Comparison of ENCODE assay signal across 17 cellular contexts in genomic region chrX:54194982-54195588, GRCh38. TPM values are rescaled to one million over a fixed set of nuclear protein-coding genes. Genes with fewer than 3 reads are reported as not detected.
A peak's percentile ranks its signal among the peaks of the same experiment; 100 is the strongest.
DNase-seq lines count a peak whose midpoint lies in the region; ATAC-seq, FAIRE-seq and TF ChIP-seq lines count a peak whose summit lies in the region.
"Had no signal": no experiment of that assay in that cellular context is flagged by ENCODE, and none has a peak within 500 bp of the region (broad histone marks: within the 10 kb centered on the region; RNA-seq: fewer than 3 reads in every experiment).

No MANE protein-coding gene starts in this region.

- no peaks in the 10 kb centered on the region for H3K9me3 ChIP-seq in esophagus squamous epithelium

- FAIRE-seq in GM18507 (lab: Jason Lieb, UNC) (peak; percentile 56), D721Med (lab: Jason Lieb, UNC) (no peak)
- FAIRE-seq: GM12892 had no signal

- no peak for TF ChIP-seq POLR2A in esophagus squamous epithelium (IDR thresholded peaks at IDR 0.05)

- no peak overlapping the region for H3K27ac ChIP-seq in esophagus squamous epithelium

- DNase-seq in GM18507 (ENCODE audit: extremely low spot score, insufficient read length, low read depth) (no peak), esophagus squamous epithelium (lab: John Stamatoyannopoulos, UW) (no peak), D721Med (ENCODE audit: insufficient read length, low spot score) (no peak), GM19238 (ENCODE audit: insufficient read length, low spot score) (no peak)
- DNase-seq: C1 segment of cervical spinal cord; CD4-positive, alpha-beta memory T cell; COR-L47; DMS 273 treated with DMSO at 0.1 percent for 48 hours; DMS79; EL; GDM1; H9 had no signal

- TF ChIP-seq CTCF in esophagus squamous epithelium (IDR thresholded peaks at IDR 0.05) (no peak), D721Med (IDR thresholded peaks at IDR 0.05; ENCODE audit: insufficient read depth, missing control alignments) (no peak)

- no peaks in the 10 kb centered on the region for H3K27me3 ChIP-seq in esophagus squamous epithelium

- no peak overlapping the region for H3K4me3 ChIP-seq in esophagus squamous epithelium
- H3K4me3 ChIP-seq: GM23338 had no signal

- no peaks in the 10 kb centered on the region for H3K36me3 ChIP-seq in esophagus squamous epithelium

- ATAC-seq in GM18907 (IDR thresholded peaks at IDR 0.05; ENCODE audit: unreplicated experiment) (peak; percentile 63), GM19463 (IDR thresholded peaks at IDR 0.05; ENCODE audit: unreplicated experiment) (peak; percentile 65)
- ATAC-seq: GM23338, HCT116 had no signal

- H3K4me1 ChIP-seq in esophagus squamous epithelium = no peaks in the 10 kb centered on the region

- intact Hi-C loops in esophagus squamous epithelium (cut with DNase I) = no loop called here

RNA-seq across cellular contexts. Expression of gene FAM120C, which starts 12.0 kb away (rescaled TPM):
- 1 to 10 TPM; 5.0 to 9.2 (median 6.9) TPM for total RNA-seq in esophagus squamous epithelium
